13 cellular contexts compared by ENCODE assay signal in genomic region chr7:127250312-127251047, GRCh38.
DNase-seq lines count a peak whose midpoint lies in the region; ATAC-seq and TF ChIP-seq lines count a peak whose summit lies in the region.
"Had no signal": no experiment of that assay in that cellular context is flagged by ENCODE, and none has a peak within 500 bp of the region (broad histone marks: within the 10 kb centered on the region; RNA-seq: fewer than 3 reads in every experiment).

No MANE protein-coding gene starts in this region.

- H3K4me3 Mint-ChIP-seq in activated naive CD4-positive, alpha-beta T cell treated with anti-CD3 and anti-CD28 coated beads, Interleukin-2, amount 50 U/mL, for 24 hours: peak overlapping the region; percentile 64
- H3K4me3 Mint-ChIP-seq: activated CD4-positive, alpha-beta memory T cell treated with anti-CD3 and anti-CD28 coated beads for 36 hours had no signal

- no peak overlapping the region for H3K4me3 ChIP-seq in fibroblast of pulmonary artery (replicated peaks; ENCODE audit: low read depth, low read length)

- H3K9me3 Mint-ChIP-seq in activated naive CD4-positive, alpha-beta T cell treated with anti-CD3 and anti-CD28 coated beads, Interleukin-2, amount 50 U/mL, for 24 hours: no peaks in the 10 kb centered on the region
- H3K9me3 Mint-ChIP-seq: activated CD4-positive, alpha-beta memory T cell treated with anti-CD3 and anti-CD28 coated beads for 36 hours had no signal

- H3K4me1 Mint-ChIP-seq in activated naive CD4-positive, alpha-beta T cell treated with anti-CD3 and anti-CD28 coated beads, Interleukin-2, amount 50 U/mL, for 24 hours: peaks cover 23% of the 10 kb centered on the region

- 0 out of 2 replicates have a peak, but pooled peaks have one; percentile 9 for TF ChIP-seq CTCF in RWPE1 (conservative IDR thresholded peaks at IDR 0.05; ENCODE audit: low read depth)
- TF ChIP-seq CTCF in fibroblast of pulmonary artery (IDR thresholded peaks at IDR 0.05; ENCODE audit: low read length, missing control alignments): no peak

- CTCF ChIA-PET in RWPE1 (lab: Yijun Ruan, JAX): interaction anchor here (0.6 to 0.7 kb wide), 3 partner anchors 232 to 447 kb away, joined by 3 read pairs; no protein-coding TSS in a partner anchor

- no peak for ATAC-seq in HG03025 (IDR thresholded peaks at IDR 0.05; ENCODE audit: low FRiP score, unreplicated experiment)

- H3K27me3 Mint-ChIP-seq in activated naive CD4-positive, alpha-beta T cell treated with anti-CD3 and anti-CD28 coated beads, Interleukin-2, amount 50 U/mL, for 24 hours: peaks cover 46% of the 10 kb centered on the region

- no peaks in the 10 kb centered on the region for H3K36me3 Mint-ChIP-seq in activated naive CD4-positive, alpha-beta T cell treated with anti-CD3 and anti-CD28 coated beads, Interleukin-2, amount 50 U/mL, for 24 hours
- H3K36me3 Mint-ChIP-seq: activated CD4-positive, alpha-beta memory T cell treated with anti-CD3 and anti-CD28 coated beads for 36 hours had no signal

- no peak for DNase-seq in activated naive CD4-positive, alpha-beta T cell treated with Interleukin-2 at 50 U/mL for 16 hours
- DNase-seq in RWPE1 (ENCODE audit: low spot score) (peak; percentile 13), fibroblast of pulmonary artery (ENCODE audit: low read depth) (peak; percentile 6), superior temporal gyrus (ENCODE audit: extremely low spot score) (peak; percentile 64), kidney glomerular epithelial cell (lab: John Stamatoyannopoulos, UW) (no peak), NCI-H1417 treated with DMSO at 0.1 percent for 48 hours (lab: John Stamatoyannopoulos, UW) (no peak)
- DNase-seq: activated CD4-positive, alpha-beta memory T cell treated with anti-CD3 and anti-CD28 coated beads for 36 hours; kidney; SIG-M5 had no signal

- POLR2A ChIA-PET in RWPE1 (lab: Yijun Ruan, JAX; ENCODE audit: low non-redundant PET): no interaction called here

- no peak overlapping the region for H3K27ac ChIP-seq in RWPE1
- H3K27ac ChIP-seq: epithelial cell of prostate, upper lobe of left lung had no signal

- no peak overlapping the region for H3K27ac Mint-ChIP-seq in activated naive CD4-positive, alpha-beta T cell treated with anti-CD3 and anti-CD28 coated beads, Interleukin-2, amount 50 U/mL, for 24 hours
- H3K27ac Mint-ChIP-seq: activated CD4-positive, alpha-beta memory T cell treated with anti-CD3 and anti-CD28 coated beads for 36 hours had no signal

Comparison
In these comparisons a context has a peak if more than half of its experiments do, and no peak if none do; other contexts are left out.
1. DNase-seq: peak in RWPE1 (single experiment), fibroblast of pulmonary artery (single experiment) and superior temporal gyrus (single experiment); none in activated naive CD4-positive, alpha-beta T cell treated with Interleukin-2 at 50 U/mL for 16 hours (single experiment), kidney glomerular epithelial cell (single experiment) and NCI-H1417 treated with DMSO at 0.1 percent for 48 hours (single experiment).